12 cellular contexts compared by ENCODE assay signal in the genomic region with DNA sequence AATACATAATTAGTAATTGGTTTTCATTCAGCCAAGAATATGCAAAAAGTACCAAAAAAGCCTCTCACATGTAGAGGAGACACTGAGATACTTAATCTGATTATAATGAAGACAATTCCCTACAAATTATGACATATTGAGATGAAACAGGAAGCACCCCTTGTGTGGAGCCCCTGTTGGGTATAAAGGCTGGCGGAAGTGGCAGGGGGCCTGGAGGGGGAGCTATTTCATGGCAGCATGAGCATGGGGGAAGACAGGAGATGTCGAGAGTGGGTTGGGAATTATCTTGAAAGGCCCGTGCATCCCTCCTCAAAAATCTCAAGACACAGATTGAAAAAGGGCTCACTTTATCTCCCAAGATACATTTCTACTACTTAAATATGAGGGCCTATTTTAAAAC.
A peak's percentile ranks its signal among the peaks of the same experiment; 100 is the strongest.
DNase-seq lines count a peak whose midpoint lies in the region; ATAC-seq and TF ChIP-seq lines count a peak whose summit lies in the region.
"Had no signal": no experiment of that assay in that cellular context is flagged by ENCODE, and none has a peak within 500 bp of the region (broad histone marks: within the 10 kb centered on the region; RNA-seq: fewer than 3 reads in every experiment).

No MANE protein-coding gene starts in this region.

- H3K9ac ChIP-seq in GM23248, result no peak overlapping the region

- H3K36me3 ChIP-seq in BE2C (no peaks in the 10 kb centered on the region), GM23248 (ENCODE audit: low read depth) (no peaks in the 10 kb centered on the region)
- H3K36me3 ChIP-seq: esophagus muscularis mucosa had no signal

- no peaks in the 10 kb centered on the region for H3K9me3 ChIP-seq in BE2C
- no peaks in the 10 kb centered on the region for H3K9me3 ChIP-seq in GM23248 (ENCODE audit: low read depth)
- H3K9me3 ChIP-seq: esophagus muscularis mucosa had no signal

- H3K27me3 ChIP-seq in BE2C (no peaks in the 10 kb centered on the region), GM23248 (replicated peaks; ENCODE audit: insufficient read depth) (no peaks in the 10 kb centered on the region)
- H3K27me3 ChIP-seq: esophagus muscularis mucosa had no signal

- H3K4me3 ChIP-seq in BE2C (ENCODE audit: low read depth, low read length) (no peak overlapping the region; the same call in 1 of the 2 replicates), GM12875 (ENCODE audit: low read depth, low read length) (no peak overlapping the region), GM23248 (no peak overlapping the region)
- H3K4me3 ChIP-seq: esophagus muscularis mucosa, lung had no signal

- peaks cover 18% of the 10 kb centered on the region for H3K36me3 Mint-ChIP-seq in activated T-helper 1 cell treated with anti-CD3 and anti-CD28 coated beads, Interleukin-12 subunit alpha, Interleukin-12 subunit beta, Interleukin-2, Interleukin-4 antibody, amounts not matched to agents 30 ng/mL and 10 ng/mL and 1 ng/mL, durations not matched to agents 14 hours and 24 hours and 36 hours (ENCODE audit: low read depth)
- peaks cover 15% of the 10 kb centered on the region for H3K36me3 Mint-ChIP-seq in memory B cell

- 88% methylated on average over 3 of the region's 3 CpGs for WGBS in GM23248 (ENCODE audit: low coverage in 1 of 2, low lambda C conversion rate in 2 of 2, missing lambda C conversion rate in 2 of 2), 2 experiments

- no peaks in the 10 kb centered on the region for H3K27me3 Mint-ChIP-seq in activated T-helper 1 cell treated with anti-CD3 and anti-CD28 coated beads, Interleukin-12 subunit alpha, Interleukin-12 subunit beta, Interleukin-2, Interleukin-4 antibody, amounts not matched to agents 30 ng/mL and 10 ng/mL and 1 ng/mL, durations not matched to agents 14 hours and 24 hours and 36 hours (ENCODE audit: insufficient read depth)
- no peaks in the 10 kb centered on the region for H3K27me3 Mint-ChIP-seq in memory B cell

- H3K79me2 ChIP-seq in GM23248 (ENCODE audit: insufficient read depth), result peaks cover 72% of the 10 kb centered on the region

- peaks cover 76% of the 10 kb centered on the region for H3K4me1 Mint-ChIP-seq in activated T-helper 1 cell treated with anti-CD3 and anti-CD28 coated beads, Interleukin-12 subunit alpha, Interleukin-12 subunit beta, Interleukin-2, Interleukin-4 antibody, amounts not matched to agents 30 ng/mL and 10 ng/mL and 1 ng/mL, durations not matched to agents 14 hours and 24 hours and 36 hours (ENCODE audit: low read depth)
- peaks cover 59% of the 10 kb centered on the region for H3K4me1 Mint-ChIP-seq in memory B cell

- no peak overlapping the region for H3K4me2 ChIP-seq in GM23248 (ENCODE audit: unreplicated experiment)

- no peaks in the 10 kb centered on the region for H3K9me2 ChIP-seq in GM23248 (ENCODE audit: insufficient read depth)

- peaks cover 41% of the 10 kb centered on the region for H3F3A ChIP-seq in GM23248 (ENCODE audit: insufficient read depth)

- in situ Hi-C loops in GM23248 (cut with MboI), result no loop called here

- H4K20me1 ChIP-seq in GM23248 (ENCODE audit: insufficient read depth), result no peaks in the 10 kb centered on the region

- ATAC-seq in memory B cell (ENCODE audit: low read depth) (no peak), HG03097 (IDR thresholded peaks at IDR 0.05; ENCODE audit: low FRiP score, unreplicated experiment) (no peak)

- peak; percentile 43 for DNase-seq in BE2C
- DNase-seq in activated T-helper 1 cell treated with anti-CD3 and anti-CD28 coated beads, Interleukin-12 subunit alpha, Interleukin-12 subunit beta, Interleukin-2, Interleukin-4 antibody, amounts not matched to agents 30 ng/mL and 10 ng/mL and 1 ng/mL, durations not matched to agents 14 hours and 24 hours and 36 hours (ENCODE audit: low spot score), result no peak
- DNase-seq in memory B cell (ENCODE audit: low spot score in 2 of 2), result no peak
- no peak for DNase-seq in GM23248
- no peak for DNase-seq in cortex of kidney (lab: John Stamatoyannopoulos, UW)
- no peak for DNase-seq in NCI-H82 (lab: John Stamatoyannopoulos, UW)
- DNase-seq: activated naive CD4-positive, alpha-beta T cell treated with anti-CD3 and anti-CD28 coated beads for 36 hours; T1000 had no signal

- TF ChIP-seq CTCF in BE2C (IDR thresholded peaks at IDR 0.05; ENCODE audit: low read depth, low read length) (peak; percentile 53), GM12875 (IDR thresholded peaks at IDR 0.05; ENCODE audit: borderline replicate concordance, insufficient read depth, low read depth, low read length) (0 out of 2 replicates have a peak, but pooled peaks have one; percentile 8)

- no peak overlapping the region for H2AFZ ChIP-seq in GM23248

- no peaks in the 10 kb centered on the region for H3K9me3 Mint-ChIP-seq in activated T-helper 1 cell treated with anti-CD3 and anti-CD28 coated beads, Interleukin-12 subunit alpha, Interleukin-12 subunit beta, Interleukin-2, Interleukin-4 antibody, amounts not matched to agents 30 ng/mL and 10 ng/mL and 1 ng/mL, durations not matched to agents 14 hours and 24 hours and 36 hours
- H3K9me3 Mint-ChIP-seq in memory B cell, result no peaks in the 10 kb centered on the region
- H3K9me3 Mint-ChIP-seq: activated naive CD4-positive, alpha-beta T cell treated with anti-CD3 and anti-CD28 coated beads for 36 hours had no signal

- peaks cover 38% of the 10 kb centered on the region for H3K4me1 ChIP-seq in BE2C
- H3K4me1 ChIP-seq in GM23248 (ENCODE audit: insufficient read depth), result peaks cover 52% of the 10 kb centered on the region

- no peak overlapping the region for H3K4me3 Mint-ChIP-seq in activated T-helper 1 cell treated with anti-CD3 and anti-CD28 coated beads, Interleukin-12 subunit alpha, Interleukin-12 subunit beta, Interleukin-2, Interleukin-4 antibody, amounts not matched to agents 30 ng/mL and 10 ng/mL and 1 ng/mL, durations not matched to agents 14 hours and 24 hours and 36 hours
- peak overlapping the region; percentile 36 for H3K4me3 Mint-ChIP-seq in memory B cell
- H3K4me3 Mint-ChIP-seq: activated naive CD4-positive, alpha-beta T cell treated with anti-CD3 and anti-CD28 coated beads for 36 hours had no signal

- no peak overlapping the region for H3K27ac ChIP-seq in GM23248
- H3K27ac ChIP-seq: esophagus muscularis mucosa had no signal

- peak overlapping the region; percentile 36 for H3K27ac Mint-ChIP-seq in activated T-helper 1 cell treated with anti-CD3 and anti-CD28 coated beads, Interleukin-12 subunit alpha, Interleukin-12 subunit beta, Interleukin-2, Interleukin-4 antibody, amounts not matched to agents 30 ng/mL and 10 ng/mL and 1 ng/mL, durations not matched to agents 14 hours and 24 hours and 36 hours
- H3K27ac Mint-ChIP-seq in memory B cell, result peak overlapping the region; percentile 98

- intact Hi-C loops in activated T-helper 1 cell treated with anti-CD3 and anti-CD28 coated beads, Interleukin-12 subunit alpha, Interleukin-12 subunit beta, Interleukin-2, Interleukin-4 antibody, amounts not matched to agents 30 ng/mL and 10 ng/mL and 1 ng/mL, durations not matched to agents 14 hours and 24 hours and 36 hours (cut with micrococcal nuclease), result no loop called here
